In genomic region chr17:31452561-31453110, GRCh38 we compare ENCODE assay signal across 18 cellular contexts.
DNase-seq lines count a peak whose midpoint lies in the region; ATAC-seq and TF ChIP-seq lines count a peak whose summit lies in the region.
"Had no signal": no experiment of that assay in that cellular context is flagged by ENCODE, and none has a peak within 500 bp of the region (broad histone marks: within the 10 kb centered on the region; RNA-seq: fewer than 3 reads in every experiment).

No MANE protein-coding gene starts in this region.

- POLR2A ChIA-PET in CD4-positive, alpha-beta T cell (lab: Charles Lee), result no interaction called here

- H3K4me1 ChIP-seq in osteoblast (ENCODE audit: insufficient read depth, low read length), result no peaks in the 10 kb centered on the region

- peaks cover 0 to under 1% (median 0%) of the 10 kb centered on the region in 7 donors for H3K9me3 Mint-ChIP-seq in CD14-positive monocyte
- no peaks in the 10 kb centered on the region for H3K9me3 Mint-ChIP-seq in brain
- no peaks in the 10 kb centered on the region for H3K9me3 Mint-ChIP-seq in CD4-positive, alpha-beta T cell
- H3K9me3 Mint-ChIP-seq: CD4-positive, alpha-beta memory T cell; HFFc6 had no signal

- H3K27ac ChIP-seq in osteoblast (ENCODE audit: low read depth, low read length), result no peak overlapping the region
- H3K27ac ChIP-seq in CD4-positive, alpha-beta T cell (ENCODE audit: low read depth, low read length), result no peak overlapping the region
- H3K27ac ChIP-seq: GM23248, KMS-11 had no signal

- peaks cover 0 to 2% (median 0%) of the 10 kb centered on the region in 3 donors for H3K27me3 Mint-ChIP-seq in CD14-positive monocyte (ENCODE audit: low read depth in 3 of 3)
- H3K27me3 Mint-ChIP-seq in brain, result peaks cover 3% of the 10 kb centered on the region
- H3K27me3 Mint-ChIP-seq in CD4-positive, alpha-beta T cell, result no peaks in the 10 kb centered on the region

- no peak overlapping the region for H3K4me3 ChIP-seq in osteoblast (ENCODE audit: insufficient read depth, low read length)
- H3K4me3 ChIP-seq: GM23248 had no signal

- no peaks in the 10 kb centered on the region for H4K20me1 ChIP-seq in osteoblast (ENCODE audit: insufficient read depth, low read length)

- DNase-seq in CD14-positive monocyte (ENCODE audit: low spot score) (no peak), left ventricle myocardium superior (no peak), osteoblast (ENCODE audit: insufficient read length, low spot score, missing footprints) (peak; percentile 37)
- no peak for DNase-seq in effector CD8-positive, alpha-beta T cell (lab: John Stamatoyannopoulos, UW)
- DNase-seq in CD4-positive, alpha-beta T cell, result no peak
- DNase-seq: CD4-positive, alpha-beta memory T cell; DND-41; GDM1; HFFc6; NCI-H1092 treated with DMSO at 0.1 percent for 48 hours; NCI-H1694 treated with DMSO at 0.1 percent for 48 hours; NCI-H69; NK-92 treated with Interleukin-12 subunit alpha and Interleukin-12 subunit beta, amount 100 ng/mL, for 24 hours had no signal

- H3K4me2 ChIP-seq in osteoblast (ENCODE audit: insufficient read depth, low read length), result no peak overlapping the region
- H3K4me2 ChIP-seq: KMS-11 had no signal

- H3K27ac Mint-ChIP-seq in CD14-positive monocyte (peak overlapping the region in 6 of 7 donors; percentile 88 to 94 (median 92)), brain (peak overlapping the region in 4 of 5 experiments; percentile 30 to 91 (median 53))
- H3K27ac Mint-ChIP-seq in CD4-positive, alpha-beta T cell, result no peak overlapping the region
- H3K27ac Mint-ChIP-seq: CD4-positive, alpha-beta memory T cell; HFFc6 had no signal

- TF ChIP-seq CTCF in CD14-positive monocyte (IDR thresholded peaks at IDR 0.05), result no peak
- no peak for TF ChIP-seq CTCF in brain (conservative IDR thresholded peaks at IDR 0.05)
- no peak for TF ChIP-seq CTCF in osteoblast (IDR thresholded peaks at IDR 0.05; ENCODE audit: extremely low read depth, low read depth, low read length)
- TF ChIP-seq CTCF in CD4-positive, alpha-beta T cell (IDR thresholded peaks at IDR 0.05), result no peak

- H3K4me1 Mint-ChIP-seq in CD14-positive monocyte, result peaks cover 52% of the 10 kb centered on the region
- peaks cover 14% of the 10 kb centered on the region for H3K4me1 Mint-ChIP-seq in brain
- no peaks in the 10 kb centered on the region for H3K4me1 Mint-ChIP-seq in CD4-positive, alpha-beta T cell (ENCODE audit: low read depth)
- H3K4me1 Mint-ChIP-seq: CD4-positive, alpha-beta memory T cell had no signal

- peaks cover 0 to 2% of the 10 kb centered on the region in 2 donors for H3K36me3 Mint-ChIP-seq in CD14-positive monocyte
- no peaks in the 10 kb centered on the region for H3K36me3 Mint-ChIP-seq in brain
- no peaks in the 10 kb centered on the region for H3K36me3 Mint-ChIP-seq in CD4-positive, alpha-beta T cell (ENCODE audit: low read depth)
- H3K36me3 Mint-ChIP-seq: CD4-positive, alpha-beta memory T cell had no signal

- H3K4me3 Mint-ChIP-seq in CD14-positive monocyte, result no peak overlapping the region
- no peak overlapping the region for H3K4me3 Mint-ChIP-seq in brain
- no peak overlapping the region for H3K4me3 Mint-ChIP-seq in CD4-positive, alpha-beta T cell
- H3K4me3 Mint-ChIP-seq: CD4-positive, alpha-beta memory T cell; HFFc6 had no signal

- ATAC-seq in left ventricle myocardium superior (peak; percentile 85), GM19467 (IDR thresholded peaks at IDR 0.05; ENCODE audit: unreplicated experiment) (no peak)
- no peak for ATAC-seq in CD4-positive, alpha-beta T cell (ENCODE audit: poor library complexity)
- ATAC-seq: PC-3 had no signal

- peaks cover 5% of the 10 kb centered on the region for H3K27me3 ChIP-seq in osteoblast (ENCODE audit: insufficient read depth, low read length)
- no peaks in the 10 kb centered on the region for H3K27me3 ChIP-seq in CD4-positive, alpha-beta T cell (ENCODE audit: control insufficient read depth, insufficient read depth, low read length)

- H3K36me3 ChIP-seq in osteoblast (ENCODE audit: insufficient read depth, low read length), result no peaks in the 10 kb centered on the region

- intact Hi-C loops in CD14-positive monocyte (cut with micrococcal nuclease), result no loop called here
- intact Hi-C loops in left ventricle myocardium superior (cut with micrococcal nuclease), result no loop called here
- intact Hi-C loops in CD4-positive, alpha-beta T cell (cut with DNase I, micrococcal nuclease), result no loop called here

- CTCF ChIA-PET in CD4-positive, alpha-beta T cell (lab: Charles Lee), result no interaction called here

- H3K9me3 ChIP-seq in osteoblast (ENCODE audit: low read depth, low read length), result peaks cover 4% of the 10 kb centered on the region
- no peaks in the 10 kb centered on the region for H3K9me3 ChIP-seq in CD4-positive, alpha-beta T cell (ENCODE audit: control insufficient read depth, low read length)

- H2AFZ ChIP-seq in osteoblast (ENCODE audit: low read length), result no peak overlapping the region
- H2AFZ ChIP-seq: GM23248 had no signal

- no peaks in the 10 kb centered on the region for H3K79me2 ChIP-seq in osteoblast (ENCODE audit: insufficient read depth, low read length)
